Comparison of ENCODE assay signal across 8 cellular contexts in the genomic region with DNA sequence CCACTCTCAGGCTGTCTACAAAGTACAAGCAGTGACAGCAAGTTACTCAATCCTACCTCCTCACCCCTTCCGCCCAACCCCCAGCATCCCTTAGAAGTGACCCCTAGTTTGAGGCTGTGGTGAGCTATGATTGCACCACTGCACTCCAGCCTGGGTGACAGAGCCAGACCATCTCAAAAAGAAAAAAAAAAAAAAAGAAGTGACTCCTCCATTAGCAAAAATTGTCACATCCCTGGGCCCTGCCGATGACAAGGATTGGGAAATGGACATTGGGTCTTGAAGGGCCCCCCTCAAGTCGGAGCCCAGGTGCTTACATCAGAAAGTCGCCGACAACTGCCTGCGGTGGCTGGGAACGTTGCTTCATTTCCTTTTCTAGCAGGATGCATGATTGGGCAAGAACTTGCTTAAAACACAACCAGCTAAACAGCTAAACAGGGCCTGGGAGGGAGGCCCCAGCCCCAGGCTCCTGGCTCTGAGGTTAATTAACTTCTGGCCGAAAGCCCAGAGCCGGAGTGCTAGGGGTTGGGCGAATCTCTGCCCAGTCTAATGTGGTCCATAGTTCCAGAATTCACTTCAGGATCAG. TPM values are rescaled to one million over a fixed set of nuclear protein-coding genes. Genes with fewer than 3 reads are reported as not detected.
A peak's percentile ranks its signal among the peaks of the same experiment; 100 is the strongest.
DNase-seq lines count a peak whose midpoint lies in the region; ATAC-seq and TF ChIP-seq lines count a peak whose summit lies in the region.

No MANE protein-coding gene starts in this region.

- peak overlapping the region in 6 of 8 donors; percentile 36 to 66 (median 56) for H3K4me3 Mint-ChIP-seq in CD4-positive, alpha-beta memory T cell
- peak overlapping the region; percentile 51 for H3K4me3 Mint-ChIP-seq in activated naive CD8-positive, alpha-beta T cell

- DNase-seq in CD4-positive, alpha-beta memory T cell: peak in 2 of 5 donors; percentile 19 to 21
- DNase-seq in NCI-H69 (lab: John Stamatoyannopoulos, UW) (peak; percentile 96), cardiac septum (ENCODE audit: low spot score) (peak; percentile 92), retinal pigment epithelial cell (ENCODE audit: low read depth) (peak; percentile 81), LoVo (ENCODE audit: low spot score) (no peak), ecto neural progenitor cell (ENCODE audit: low spot score) (no peak)

- H3K4me1 Mint-ChIP-seq in CD4-positive, alpha-beta memory T cell: peaks cover 11 to 18% (median 13%) of the 10 kb centered on the region in 4 donors
- H3K4me1 Mint-ChIP-seq in activated naive CD8-positive, alpha-beta T cell (ENCODE audit: low read depth): peaks cover 12% of the 10 kb centered on the region

- intact Hi-C loops in CD4-positive, alpha-beta memory T cell (cut with micrococcal nuclease): no loop called here
- intact Hi-C loops in cardiac septum (cut with DNase I): no loop called here

- H3K27ac Mint-ChIP-seq in CD4-positive, alpha-beta memory T cell: peak overlapping the region; percentile 31 to 89 (median 50)
- peak overlapping the region; percentile 72 for H3K27ac Mint-ChIP-seq in activated naive CD8-positive, alpha-beta T cell

- H3K4me1 ChIP-seq in CD4-positive, alpha-beta memory T cell (ENCODE audit: insufficient read depth, low read length): peaks cover 14% of the 10 kb centered on the region

- H3K27me3 Mint-ChIP-seq in CD4-positive, alpha-beta memory T cell: peaks cover 0 to 1% of the 10 kb centered on the region in 2 donors
- peaks cover 7% of the 10 kb centered on the region for H3K27me3 Mint-ChIP-seq in activated naive CD8-positive, alpha-beta T cell

- no peak for TF ChIP-seq CTCF in retinal pigment epithelial cell (conservative IDR thresholded peaks at IDR 0.05; ENCODE audit: low read depth, low read length)

- H3K9me3 Mint-ChIP-seq in CD4-positive, alpha-beta memory T cell: peaks cover 0 to 2% (median 0%) of the 10 kb centered on the region in 8 donors
- H3K9me3 Mint-ChIP-seq in activated naive CD8-positive, alpha-beta T cell (ENCODE audit: low read depth): no peaks in the 10 kb centered on the region

- ATAC-seq in GM21825 (IDR thresholded peaks at IDR 0.05; ENCODE audit: unreplicated experiment): peak; percentile 66

- H3K27me3 ChIP-seq in CD4-positive, alpha-beta memory T cell (ENCODE audit: insufficient read depth, low read length): no peaks in the 10 kb centered on the region

- H3K9me3 ChIP-seq in CD4-positive, alpha-beta memory T cell (ENCODE audit: control insufficient read depth in 1 of 2, low read length in 2 of 2): no peaks in the 10 kb centered on the region

- H3K4me3 ChIP-seq in CD4-positive, alpha-beta memory T cell (ENCODE audit: low read length in 2 of 2): no peak overlapping the region
- H3K4me3 ChIP-seq in retinal pigment epithelial cell (ENCODE audit: low read length): peak overlapping the region; percentile 26

- no peak overlapping the region for H3K27ac ChIP-seq in CD4-positive, alpha-beta memory T cell (ENCODE audit: low read depth, low read length)

- CTCF ChIA-PET in CD4-positive, alpha-beta memory T cell (lab: Charles Lee; ENCODE audit: partially characterized antibody): interaction anchor here (1.0 to 1.2 kb wide), 2 partner anchors 9 to 15 kb away, joined by 3 read pairs; partner anchors contain the start of gene RAB3D

- peaks cover 0 to 8% of the 10 kb centered on the region in 2 donors for H3K36me3 Mint-ChIP-seq in CD4-positive, alpha-beta memory T cell
- peaks cover 3% of the 10 kb centered on the region for H3K36me3 Mint-ChIP-seq in activated naive CD8-positive, alpha-beta T cell

- no peaks in the 10 kb centered on the region for H3K36me3 ChIP-seq in CD4-positive, alpha-beta memory T cell (ENCODE audit: insufficient read depth, low read length)

- POLR2A ChIA-PET in CD4-positive, alpha-beta memory T cell (lab: Charles Lee; ENCODE audit: partially characterized antibody): interaction anchor here (0.7 to 1.7 kb wide), 4 partner anchors 22 to 55 kb away, joined by 3 to 9 read pairs (median 4); partner anchors contain the start of genes CCDC159, SWSAP1 and TMEM205

RNA-seq across cellular contexts. Expression of gene RAB3D, which starts 15.3 kb away (rescaled TPM):
- 1 to 10 TPM; 6.0 to 8.6 TPM for total RNA-seq in CD4-positive, alpha-beta memory T cell
- polyA plus RNA-seq in CD4-positive, alpha-beta memory T cell: 1 to 10 TPM; 1.9 to 2.5 TPM
- total RNA-seq in cardiac septum: 7.4 TPM

RNA-seq across cellular contexts. Expression of gene TMEM205, which starts 21.9 kb away (rescaled TPM):
- total RNA-seq in CD4-positive, alpha-beta memory T cell: 10 to 100 TPM; 26.1 to 28.5 TPM
- polyA plus RNA-seq in CD4-positive, alpha-beta memory T cell: 10 to 100 TPM; 56.1 to 86.3 TPM
- 75.7 TPM for total RNA-seq in cardiac septum

RNA-seq across cellular contexts. Expression of gene CCDC159, which starts 22.1 kb away (rescaled TPM):
- total RNA-seq in CD4-positive, alpha-beta memory T cell: 10 to 100 TPM; 90.7 to 91.8 TPM
- polyA plus RNA-seq in CD4-positive, alpha-beta memory T cell: 10 to 100 TPM in 1 of 2 donors, 1 to 10 TPM in 1; 9.2 to 16.8 TPM
- total RNA-seq in cardiac septum: 24.2 TPM

RNA-seq across cellular contexts. Expression of gene TSPAN16, which starts 28.2 kb away (rescaled TPM):
- total RNA-seq in CD4-positive, alpha-beta memory T cell: not detected
- polyA plus RNA-seq in CD4-positive, alpha-beta memory T cell: not detected
- not detected for total RNA-seq in cardiac septum

RNA-seq across cellular contexts. Expression of gene PLPPR2, which starts 31.1 kb away (rescaled TPM):
- total RNA-seq in CD4-positive, alpha-beta memory T cell: 10 to 100 TPM; 10.9 to 12.2 TPM
- 1 to 10 TPM in 1 of 2 donors, under 1 TPM in 1; 0.16 to 1.1 TPM for polyA plus RNA-seq in CD4-positive, alpha-beta memory T cell
- total RNA-seq in cardiac septum: 19.3 TPM

Comparison
In these comparisons a context has a peak if more than half of its experiments do, and no peak if none do; other contexts are left out.
1. DNase-seq: peak in NCI-H69 (single experiment), cardiac septum (single experiment) and retinal pigment epithelial cell (single experiment); none in LoVo (single experiment) and ecto neural progenitor cell (single experiment).